ENCODE assay signal across 28 cellular contexts in genomic region chr17:33140413-33141099, GRCh38.
DNase-seq lines count a peak whose midpoint lies in the region; ATAC-seq, FAIRE-seq and TF ChIP-seq lines count a peak whose summit lies in the region.
"Had no signal": no experiment of that assay in that cellular context is flagged by ENCODE, and none has a peak within 500 bp of the region (broad histone marks: within the 10 kb centered on the region; RNA-seq: fewer than 3 reads in every experiment).

No MANE protein-coding gene starts in this region.

- DNase-seq in NCI-H2107 treated with DMSO at 0.1 percent for 48 hours (lab: John Stamatoyannopoulos, UW; ENCODE audit: unreplicated experiment) (peak; percentile 48), NCI-H2107 (lab: John Stamatoyannopoulos, UW) (no peak), NCI-H345 (lab: John Stamatoyannopoulos, UW) (peak; percentile 70), H1 (ENCODE audit: low read depth in 1 of 2, low spot score in 2 of 2) (no peak), upper lobe of right lung (peak; percentile 17)
- DNase-seq: activated CD4-positive, alpha-beta T cell treated with anti-CD3 and anti-CD28 coated beads for 36 hours; activated CD8-positive, alpha-beta memory T cell treated with anti-CD3 and anti-CD28 coated beads, Interleukin-2, amount 10 ng/mL, durations not matched to agents 7 days and 5 days; effector CD4-positive, alpha-beta T cell; erythroblast; foreskin keratinocyte; HFFc6; hippocampal formation; mucosa of descending colon; NCI-H526 treated with DMSO at 0.1 percent for 48 hours; PC-3; SJCRH30 had no signal

- no peak overlapping the region for H4K91ac ChIP-seq in H1 (replicated peaks; ENCODE audit: insufficient read length, low read length)

- no peaks in the 10 kb centered on the region for H3K23me2 ChIP-seq in H1 (ENCODE audit: low read depth, low read length)

- no peaks in the 10 kb centered on the region; a peak in 1 of 7 replicates for H3K27me3 ChIP-seq in H1 (replicated peaks in 1 of 4; ENCODE audit: control insufficient read depth in 3 of 4, extremely low read depth in 1 of 4, insufficient read depth in 3 of 4, low read length in 3 of 4)
- no peaks in the 10 kb centered on the region for H3K27me3 ChIP-seq in upper lobe of right lung
- H3K27me3 ChIP-seq: SJCRH30 had no signal

- intact Hi-C loops in upper lobe of right lung (cut with DNase I), result no loop called here

- no peak for TF ChIP-seq POLR2A in H1 (IDR thresholded peaks at IDR 0.05; ENCODE audit: control extremely low read depth in 1 of 2, low read depth in 2 of 2, low read length in 2 of 2)

- H3K18ac ChIP-seq in H1 (ENCODE audit: extremely low read depth, low read length), result no peak overlapping the region

- ATAC-seq in upper lobe of right lung (no peak), GM18867 (IDR thresholded peaks at IDR 0.05; ENCODE audit: unreplicated experiment) (no peak), GM21515 (IDR thresholded peaks at IDR 0.05; ENCODE audit: unreplicated experiment) (no peak), GM19324 (IDR thresholded peaks at IDR 0.05; ENCODE audit: low FRiP score, unreplicated experiment) (no peak)
- ATAC-seq: A549; activated CD4-positive, alpha-beta T cell treated with anti-CD3 and anti-CD28 coated beads for 36 hours; activated CD8-positive, alpha-beta memory T cell treated with anti-CD3 and anti-CD28 coated beads, Interleukin-2, amount 10 ng/mL, durations not matched to agents 7 days and 5 days; activated naive CD4-positive, alpha-beta T cell treated with anti-CD3 and anti-CD28 coated beads, Interleukin-2, amount 50 U/mL, for 72 hours; foreskin keratinocyte; mucosa of descending colon; PC-3 had no signal

- no peak for TF ChIP-seq RAD21 in H1 (IDR thresholded peaks at IDR 0.05 in 1 of 2, conservative IDR thresholded peaks at IDR 0.05 in 1 of 2; ENCODE audit: low read depth in 2 of 2, low read length in 2 of 2)

- H2BK12ac ChIP-seq in H1 (ENCODE audit: low read depth, low read length), result no peak overlapping the region

- H4K8ac ChIP-seq in H1 (ENCODE audit: extremely low read depth, insufficient read depth, low read length), result no peak overlapping the region

- H2BK5ac ChIP-seq in H1 (ENCODE audit: low read depth, low read length), result no peak overlapping the region

- TF ChIP-seq CTCF in H1 (IDR thresholded peaks at IDR 0.05; ENCODE audit: control extremely low read depth in 1 of 3, insufficient read depth in 1 of 3, low read depth in 1 of 3, low read length in 3 of 3) (no peak), upper lobe of right lung (IDR thresholded peaks at IDR 0.05) (no peak)

- CTCF ChIA-PET in H1 (lab: Charles Lee; ENCODE audit: partially characterized antibody), result interaction anchor here (0.6 to 2.0 kb wide), 11 partner anchors 9 to 628 kb away, joined by 3 to 6 read pairs (median 4); partner anchors contain the start of gene ASIC2

- H2BK15ac ChIP-seq in H1 (ENCODE audit: low read length), result no peak overlapping the region

- H3K79me2 ChIP-seq in H1 (ENCODE audit: control insufficient read depth in 1 of 2, insufficient read depth in 2 of 2, low read length in 2 of 2), result no peaks in the 10 kb centered on the region

- no peak overlapping the region for H3K23ac ChIP-seq in H1 (ENCODE audit: insufficient read length)

- TF ChIP-seq EP300 in H1 (IDR thresholded peaks at IDR 0.05; ENCODE audit: borderline replicate concordance in 1 of 2, low read depth in 2 of 2, low read length in 2 of 2), result no peak

- H3K27ac ChIP-seq in H1 (ENCODE audit: low read depth, low read length) (no peak overlapping the region), upper lobe of right lung (no peak overlapping the region)
- H3K27ac ChIP-seq: A549, foreskin keratinocyte, KMS-11, SJCRH30 had no signal

- H4K5ac ChIP-seq in H1 (ENCODE audit: insufficient read length, low read depth, low read length), result no peak overlapping the region

- H3K4me1 ChIP-seq in H1 (replicated peaks in 1 of 4; ENCODE audit: control insufficient read depth in 3 of 4, insufficient read depth in 4 of 4, low read length in 3 of 4), result peaks cover 0 to 10% (median 3%) of the 10 kb centered on the region in 4 experiments; a peak in 3 of 7 replicates
- H3K4me1 ChIP-seq in upper lobe of right lung, result no peaks in the 10 kb centered on the region
- H3K4me1 ChIP-seq: A549, SJCRH30 had no signal

- no peak overlapping the region for H3K14ac ChIP-seq in H1 (ENCODE audit: insufficient read length)

- H2BK20ac ChIP-seq in H1 (ENCODE audit: low read length), result no peak overlapping the region

- H3K79me1 ChIP-seq in H1 (ENCODE audit: low read depth, low read length), result no peaks in the 10 kb centered on the region

- H3K56ac ChIP-seq in H1 (replicated peaks; ENCODE audit: insufficient read length, low read depth, low read length), result no peak overlapping the region

- FAIRE-seq in H1 (lab: Jason Lieb, UNC), result peak; percentile 73
- FAIRE-seq: A549, astrocyte, D721Med, G401.6, HTR-8/SVneo, islet of Langerhans, urothelium cell line had no signal

- H3K36me3 ChIP-seq in H1 (ENCODE audit: control insufficient read depth in 2 of 4, insufficient read depth in 4 of 4, low read length in 3 of 4), result no peaks in the 10 kb centered on the region
- no peaks in the 10 kb centered on the region for H3K36me3 ChIP-seq in upper lobe of right lung
- H3K36me3 ChIP-seq: SJCRH30 had no signal

- H2BK120ac ChIP-seq in H1 (replicated peaks; ENCODE audit: low read depth, low read length), result no peak overlapping the region

- H2AK5ac ChIP-seq in H1 (ENCODE audit: low read depth, low read length), result no peak overlapping the region

- H3K4me2 ChIP-seq in H1 (ENCODE audit: insufficient read depth in 1 of 2, low read depth in 2 of 2, low read length in 2 of 2), result peak overlapping the region in 1 of 2 experiments; percentile 16; a peak in 1 of 4 replicates
- H3K4me2 ChIP-seq: A549, KMS-11 had no signal

- H3K4me3 ChIP-seq in H1 (ENCODE audit: extremely low read depth in 1 of 4, insufficient read depth in 2 of 4, low read depth in 3 of 4, low read length in 4 of 4) (no peak overlapping the region), upper lobe of right lung (no peak overlapping the region)
- H3K4me3 ChIP-seq: A549, mucosa of descending colon, SJCRH30 had no signal

- no peak overlapping the region for H3K4ac ChIP-seq in H1 (replicated peaks; ENCODE audit: insufficient read length, low read depth, low read length)

- POLR2A ChIA-PET in H1 (lab: Charles Lee; ENCODE audit: partially characterized antibody), result no interaction called here

- no peak overlapping the region for H2AFZ ChIP-seq in H1 (ENCODE audit: low read length)

- 55% methylated on average over 4 of the region's 4 CpGs; no CpG with 5 or more reads in 1 of the 2 experiments for WGBS in H1 (ENCODE audit: extremely low coverage in 1 of 2, insufficient coverage in 1 of 2, insufficient read length in 1 of 2, insufficient replicate concordance in 2 of 2, low coverage in 1 of 2, low lambda C conversion rate in 2 of 2, missing lambda C conversion rate in 1 of 2), 2 experiments

- no peaks in the 10 kb centered on the region for H3K9me3 ChIP-seq in H1 (ENCODE audit: insufficient read depth in 2 of 2, low read depth in 1 of 2, low read length in 1 of 2)
- no peaks in the 10 kb centered on the region for H3K9me3 ChIP-seq in upper lobe of right lung
- H3K9me3 ChIP-seq: A549, mucosa of descending colon, SJCRH30 had no signal

- H4K20me1 ChIP-seq in H1 (replicated peaks in 1 of 2; ENCODE audit: control insufficient read depth in 1 of 2, insufficient read depth in 2 of 2, low read length in 2 of 2), result no peaks in the 10 kb centered on the region

- H3K9ac ChIP-seq in H1 (replicated peaks in 1 of 4; ENCODE audit: extremely low read depth in 1 of 4, low read depth in 3 of 4, low read length in 3 of 4), result no peak overlapping the region
- H3K9ac ChIP-seq: KMS-11 had no signal

TF ChIP-seq in H1, 55 proteins besides CTCF, POLR2A, EP300 and RAD21:
- TF ChIP-seq KDM5A (IDR thresholded peaks at IDR 0.05; ENCODE audit: low read length), result no peak
- TF ChIP-seq MAFK (IDR thresholded peaks at IDR 0.05; ENCODE audit: low read depth, low read length), result no peak
- peak; percentile 56; the same call in 1 of the 2 replicates for TF ChIP-seq EGR1 (IDR thresholded peaks at IDR 0.05; ENCODE audit: borderline replicate concordance, low read depth, low read length)
- TF ChIP-seq NRF1 (IDR thresholded peaks at IDR 0.05; ENCODE audit: low read depth, low read length), result no peak
- TF ChIP-seq EZH2 (IDR thresholded peaks at IDR 0.05; ENCODE audit: low read depth, low read length, severe bottlenecking), result no peak
- TF ChIP-seq GTF2F1 (IDR thresholded peaks at IDR 0.05; ENCODE audit: borderline replicate concordance, low read depth, low read length), result no peak
- no peak for TF ChIP-seq SIRT6 (IDR thresholded peaks at IDR 0.05; ENCODE audit: low read length)
- TF ChIP-seq TEAD4 (IDR thresholded peaks at IDR 0.05; ENCODE audit: low read depth, low read length), result 0 out of 2 replicates have a peak, but pooled peaks have one; percentile 33
- TF ChIP-seq RXRA (IDR thresholded peaks at IDR 0.05; ENCODE audit: insufficient read depth, low read depth, low read length), result no peak
- TF ChIP-seq TBP (IDR thresholded peaks at IDR 0.05; ENCODE audit: low read depth, low read length), result no peak
- no peak for TF ChIP-seq CHD1 (IDR thresholded peaks at IDR 0.05; ENCODE audit: low read depth, low read length)
- TF ChIP-seq RNF2 (IDR thresholded peaks at IDR 0.05; ENCODE audit: borderline replicate concordance, low read depth, low read length, missing control alignments, poor library complexity, severe bottlenecking), result no peak

Comparison
In these comparisons a context has a peak if more than half of its experiments do, and no peak if none do; other contexts are left out.
1. DNase-seq: peak in NCI-H2107 treated with DMSO at 0.1 percent for 48 hours (single experiment), NCI-H345 (single experiment) and upper lobe of right lung (single experiment); none in NCI-H2107 (single experiment) and H1 (0 of 2).